10 cellular contexts compared by ENCODE assay signal in the genomic region with DNA sequence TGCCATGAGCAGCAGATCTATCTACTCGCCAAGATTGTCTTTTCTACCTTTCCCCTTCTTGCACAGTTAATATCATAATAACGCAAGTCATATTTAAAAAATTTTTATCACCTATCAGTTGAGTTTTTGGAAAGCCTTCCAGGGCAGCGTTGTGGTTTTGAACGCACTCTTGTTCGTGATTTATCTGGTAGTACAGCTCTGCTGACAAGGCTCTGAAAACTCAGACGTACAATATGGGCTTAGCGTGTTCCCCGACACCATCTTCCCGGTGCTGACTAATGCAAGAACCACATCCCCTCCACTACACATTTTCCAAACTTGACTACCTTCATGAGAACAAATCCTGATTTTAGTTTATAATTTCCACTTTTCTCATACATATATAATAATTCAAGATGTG. TPM values are rescaled to one million over a fixed set of nuclear protein-coding genes. Genes with fewer than 3 reads are reported as not detected.
DNase-seq lines count a peak whose midpoint lies in the region; ATAC-seq, FAIRE-seq and TF ChIP-seq lines count a peak whose summit lies in the region.
"Had no signal": no experiment of that assay in that cellular context is flagged by ENCODE, and none has a peak within 500 bp of the region (broad histone marks: within the 10 kb centered on the region; RNA-seq: fewer than 3 reads in every experiment).

No MANE protein-coding gene starts in this region.

- peak overlapping the region in 9 of 12 donors; percentile 67 to 93 (median 85) for H3K4me3 ChIP-seq in heart left ventricle
- no peak overlapping the region for H3K4me3 ChIP-seq in K562
- H3K4me3 ChIP-seq in mucosa of rectum (ENCODE audit: low read length in 2 of 2) = peak overlapping the region; percentile 61 to 74

- POLR2A ChIA-PET in K562 (lab: Yijun Ruan, JAX) = interaction anchor here (0.9 to 1.8 kb wide), 5 partner anchors 10 to 25 kb away, joined by 3 to 6 read pairs (median 4); no protein-coding TSS in a partner anchor

- H2AFZ ChIP-seq in K562 (ENCODE audit: low read depth, low read length) = peak overlapping the region; percentile 90

- no peaks in the 10 kb centered on the region for H3K36me3 Mint-ChIP-seq in type B pancreatic cell

- no peak for TF ChIP-seq EP300 in K562 (IDR thresholded peaks at IDR 0.05; ENCODE audit: low read length)

- H3K79me2 ChIP-seq in K562 (ENCODE audit: control insufficient read depth, insufficient read depth, low read length) = peaks cover 30% of the 10 kb centered on the region

- H3K4me3 Mint-ChIP-seq in type B pancreatic cell = peak overlapping the region; percentile 92

- H3K27me3 ChIP-seq in heart left ventricle (no peaks in the 10 kb centered on the region), K562 (ENCODE audit: control insufficient read depth in 2 of 2, insufficient read depth in 2 of 2, low read length in 2 of 2) (peaks cover 3 to 23% of the 10 kb centered on the region in 2 experiments), mucosa of rectum (ENCODE audit: control insufficient read depth in 2 of 2, insufficient read depth in 2 of 2, low read length in 2 of 2) (peaks cover 0 to 5% of the 10 kb centered on the region in 2 donors)
- H3K27me3 ChIP-seq: SJCRH30 had no signal

- peak overlapping the region in 7 of 12 donors; percentile 92 to 100 (median 97) for H3K27ac ChIP-seq in heart left ventricle
- no peak overlapping the region for H3K27ac ChIP-seq in K562 (ENCODE audit: extremely low read depth, low read depth, low read length)
- H3K27ac ChIP-seq in mucosa of rectum (ENCODE audit: low read depth in 2 of 2, low read length in 2 of 2) = peak overlapping the region in 1 of 2 donors; percentile 90
- H3K27ac ChIP-seq: SJCRH30 had no signal

- ATAC-seq in heart left ventricle (no peak), left ventricle myocardium superior (no peak), K562 (no peak)

- peaks cover 10% of the 10 kb centered on the region; the same call in 1 of the 2 replicates for H4K20me1 ChIP-seq in K562 (replicated peaks; ENCODE audit: control insufficient read depth, insufficient read depth, low read length)

- H3K4me1 ChIP-seq in heart left ventricle (peaks cover 0 to 51% (median 18%) of the 10 kb centered on the region in 12 donors), K562 (replicated peaks in 1 of 2; ENCODE audit: control insufficient read depth in 2 of 2, insufficient read depth in 2 of 2, low read length in 2 of 2) (peaks cover 13 to 19% of the 10 kb centered on the region in 2 experiments), mucosa of rectum (ENCODE audit: control insufficient read depth in 2 of 2, insufficient read depth in 2 of 2, low read length in 2 of 2) (peaks cover 24 to 25% of the 10 kb centered on the region in 2 donors)
- H3K4me1 ChIP-seq: SJCRH30 had no signal

- H3K36me3 ChIP-seq in heart left ventricle = no peaks in the 10 kb centered on the region
- 0 out of 3 replicates have a peak, but pooled peaks cover 3% of the 10 kb centered on the region for H3K36me3 ChIP-seq in K562 (ENCODE audit: control insufficient read depth, insufficient read depth, low read length)
- H3K36me3 ChIP-seq in mucosa of rectum (ENCODE audit: control insufficient read depth in 2 of 2, insufficient read depth in 2 of 2, low read length in 2 of 2) = no peaks in the 10 kb centered on the region
- H3K36me3 ChIP-seq: SJCRH30 had no signal

- in situ Hi-C loops in K562 (cut with MboI) = loop anchor here (5.0 to 25.0 kb wide), 2 partner anchors 393 to 513 kb away; no protein-coding TSS in a partner anchor

- TF ChIP-seq POLR2A in heart left ventricle (IDR thresholded peaks at IDR 0.05) (no peak), K562 (conservative IDR thresholded peaks at IDR 0.05) (no peak)

- DNase-seq in heart left ventricle (no peak), left ventricle myocardium superior (no peak), K562 (ENCODE audit: extremely low read depth in 1 of 4, low spot score in 3 of 4) (peak in 1 of 4 experiments; percentile 21), type B pancreatic cell (ENCODE audit: extremely low spot score, unreplicated experiment) (no peak), NCI-H2196 (lab: John Stamatoyannopoulos, UW; ENCODE audit: unreplicated experiment) (no peak), T1000 (lab: John Stamatoyannopoulos, UW) (no peak), Kasumi-1 (lab: John Stamatoyannopoulos, UW) (no peak)
- DNase-seq: amniotic stem cell had no signal

- peaks cover 11% of the 10 kb centered on the region for H3K4me1 Mint-ChIP-seq in type B pancreatic cell (ENCODE audit: unreplicated experiment)

- no peak for TF ChIP-seq CTCF in heart left ventricle (IDR thresholded peaks at IDR 0.05)
- TF ChIP-seq CTCF in K562 (IDR thresholded peaks at IDR 0.05 in 2 of 3, conservative IDR thresholded peaks at IDR 0.05 in 1 of 3; ENCODE audit: insufficient read depth in 2 of 3, low read depth in 1 of 3, low read length in 3 of 3) = no peak
- TF ChIP-seq CTCF in type B pancreatic cell (conservative IDR thresholded peaks at IDR 0.05) = no peak

- H3K9me3 Mint-ChIP-seq in type B pancreatic cell = no peaks in the 10 kb centered on the region

- no peaks in the 10 kb centered on the region for H3K9me1 ChIP-seq in K562 (ENCODE audit: control insufficient read depth, insufficient read depth, low read length)

- peak overlapping the region; percentile 80 for H3K4me2 ChIP-seq in K562 (ENCODE audit: insufficient read depth, low read length)

- no peak overlapping the region for H3K9ac ChIP-seq in K562 (ENCODE audit: insufficient read depth in 1 of 2, low read depth in 2 of 2, low read length in 2 of 2)
- H3K9ac ChIP-seq in mucosa of rectum (ENCODE audit: low read depth in 1 of 2, low read length in 2 of 2) = peak overlapping the region in 1 of 2 donors; percentile 87

- intact Hi-C loops in heart left ventricle (cut with DNase I) = loop anchor here in 8 of 10 donors (2.0 to 10.0 kb wide), 11 partner anchors 60 to 513 kb away; a partner anchor contains a TSS
- intact Hi-C loops in left ventricle myocardium superior (cut with micrococcal nuclease) = no loop called here
- intact Hi-C loops in K562 (cut with micrococcal nuclease) = loop anchor here (5.0 to 10.0 kb wide), 3 partner anchors 150 to 508 kb away; no protein-coding TSS in a partner anchor

- peak overlapping the region; percentile 97 for H3K27ac Mint-ChIP-seq in type B pancreatic cell

- 71 to 78% (median 74%) methylated on average over 9 of the region's 9 CpGs for WGBS in heart left ventricle, 4 donors
- 10% methylated on average over 9 of the region's 9 CpGs for WGBS in K562 (ENCODE audit: insufficient coverage, low coverage, missing lambda C conversion rate)

- TF ChIP-seq RAD21 in K562 (CRISPR knock-in tag; conservative IDR thresholded peaks at IDR 0.05 in 1 of 2, IDR thresholded peaks at IDR 0.05 in 1 of 2) = no peak

- BruUV-seq in K562 (replicated peaks; lab: Mats Ljungman, UMichigan) = no TSS peak

- peak; percentile 54 for FAIRE-seq in K562 (lab: Jason Lieb, UNC)

- H3K27me3 Mint-ChIP-seq in type B pancreatic cell = peaks cover 33% of the 10 kb centered on the region

- CTCF ChIA-PET in K562 (lab: Yijun Ruan, JAX; ENCODE audit: low intra/inter-chr PET ratio) = interaction anchor here (0.6 to 1.7 kb wide), 2 partner anchors 73 to 510 kb away, joined by 3 read pairs; no protein-coding TSS in a partner anchor

- H3K9me3 ChIP-seq in heart left ventricle (no peaks in the 10 kb centered on the region), K562 (replicated peaks; ENCODE audit: control insufficient read depth, insufficient read depth, low read depth, low read length) (no peaks in the 10 kb centered on the region), mucosa of rectum (ENCODE audit: control insufficient read depth in 2 of 2, low read length in 2 of 2) (no peaks in the 10 kb centered on the region)
- H3K9me3 ChIP-seq: SJCRH30 had no signal

TF ChIP-seq in K562, 482 proteins besides CTCF, POLR2A, EP300 and RAD21:
- TF ChIP-seq, protein P1, sequence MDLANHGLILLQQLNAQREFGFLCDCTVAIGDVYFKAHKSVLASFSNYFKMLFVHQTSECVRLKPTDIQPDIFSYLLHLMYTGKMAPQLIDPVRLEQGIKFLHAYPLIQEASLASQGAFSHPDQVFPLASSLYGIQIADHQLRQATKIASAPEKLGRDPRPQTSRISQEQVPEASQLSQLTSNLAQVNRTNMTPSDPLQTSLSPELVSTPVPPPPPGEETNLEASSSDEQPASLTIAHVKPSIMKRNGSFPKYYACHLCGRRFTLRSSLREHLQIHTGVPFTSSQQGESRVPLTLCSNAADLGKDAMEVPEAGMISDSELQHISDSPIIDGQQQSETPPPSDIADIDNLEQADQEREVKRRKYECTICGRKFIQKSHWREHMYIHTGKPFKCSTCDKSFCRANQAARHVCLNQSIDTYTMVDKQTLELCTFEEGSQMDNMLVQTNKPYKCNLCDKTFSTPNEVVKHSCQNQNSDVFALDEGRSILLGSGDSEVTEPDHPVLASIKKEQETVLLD (IDR thresholded peaks at IDR 0.05) = no peak
- TF ChIP-seq KDM5B (IDR thresholded peaks at IDR 0.05; ENCODE audit: insufficient replicate concordance, low read depth, low read length) = peak; percentile 8

RNA-seq across cellular contexts. Expression of a gene that starts 1.6 kb away (rescaled TPM):
- 10 to 100 TPM; 20.1 to 35.9 (median 24.7) TPM for total RNA-seq in heart left ventricle
- polyA plus RNA-seq in heart left ventricle = 10 to 100 TPM; 13.1 to 33.3 TPM
- total RNA-seq in left ventricle myocardium superior = 19.6 TPM
- total RNA-seq in K562 (2011; cell fraction: chromatin; rRNA removed; ENCODE audit: low replicate concordance) = 4.2 and 15.9 TPM in 2 replicates
- total RNA-seq in K562 (2011; cell fraction: nucleolus; rRNA removed) = 3.5 and 3.9 TPM in 2 replicates
- 6.5 and 7.1 TPM in 2 replicates for total RNA-seq in K562 (2011; cell fraction: nucleoplasm; rRNA removed)
- 4.2 and 4.3 TPM in 2 replicates for total RNA-seq in K562 (2014; rRNA removed)
- total RNA-seq in K562 (2014; rRNA removed; fragmentation: Illumina TruSeq; extraction: Trizol) = 12.3 and 12.4 TPM in 2 replicates
- 9.4 and 9.7 TPM in 2 replicates for total RNA-seq in K562 (2015; rRNA removed; fragmentation: Illumina TruSeq; extraction: Trizol)
- total RNA-seq in K562 (2021) = 11.9 and 13.8 TPM in 2 replicates
- 9.3 and 10.3 TPM in 2 replicates for polyA plus RNA-seq in K562 (2011; rRNA removed)
- 2.5 and 7.6 TPM in 2 replicates for polyA plus RNA-seq in K562 (2011; cell fraction: cytosol; rRNA removed)
- polyA plus RNA-seq in K562 (2011; cell fraction: nucleus; rRNA removed) = 4.4 and 11.7 TPM in 2 replicates
- polyA plus RNA-seq in K562 (2012) = 12.4 and 24.6 TPM in 2 replicates
- 14.2 and 16.1 TPM in 2 replicates for polyA plus RNA-seq in K562 (2014; fragmentation: Illumina TruSeq; extraction: Trizol)
- polyA plus RNA-seq in K562 (2014; fragmentation: Nextera tagmentation; extraction: Ambion mirVana) = 1 to 10 TPM; 3.2 to 3.8 TPM
- polyA plus RNA-seq in K562 (2014; rRNA removed) = 7.1 and 7.4 TPM in 2 replicates
- 7.6 and 11.7 TPM in 2 replicates for polyA minus RNA-seq in K562 (2011; rRNA and poly(A)+ RNA removed)
- 5.7 and 6.4 TPM in 2 replicates for polyA minus RNA-seq in K562 (2011; cell fraction: cytosol; rRNA and poly(A)+ RNA removed)
- 1.9 and 7.8 TPM in 2 replicates for polyA minus RNA-seq in K562 (2011; cell fraction: nucleus; rRNA and poly(A)+ RNA removed)
- total RNA-seq in type B pancreatic cell (ENCODE audit: low replicate concordance) = 30.4 and 71.1 TPM in 2 replicates
